ENCODE assay signal across 10 cellular contexts in genomic region chr1:222009105-222009730, GRCh38.
A peak's percentile ranks its signal among the peaks of the same experiment; 100 is the strongest.
DNase-seq lines count a peak whose midpoint lies in the region; ATAC-seq, FAIRE-seq and TF ChIP-seq lines count a peak whose summit lies in the region.
"Had no signal": no experiment of that assay in that cellular context is flagged by ENCODE, and none has a peak within 500 bp of the region (broad histone marks: within the 10 kb centered on the region; RNA-seq: fewer than 3 reads in every experiment).

No MANE protein-coding gene starts in this region.

- intact Hi-C loops in HepG2 (cut with micrococcal nuclease; ENCODE audit: unreplicated experiment) = loop anchor here (1.0 to 10.0 kb wide), 2 partner anchors 264 to 466 kb away; partner anchors contain the start of gene DUSP10

- no peaks in the 10 kb centered on the region for H3K36me3 ChIP-seq in HepG2 (replicated peaks in 1 of 2; ENCODE audit: control insufficient read depth in 1 of 2, insufficient read depth in 2 of 2, low read length in 2 of 2)
- H3K36me3 ChIP-seq: neutrophil had no signal

- H3K27me3 Mint-ChIP-seq in activated naive CD8-positive, alpha-beta T cell treated with anti-CD3 and anti-CD28 coated beads, Interleukin-2, amount 50 U/mL, for 24 hours = peaks cover 11% of the 10 kb centered on the region

- H3K79me2 ChIP-seq in HepG2 (ENCODE audit: insufficient read depth, low read length) = no peaks in the 10 kb centered on the region

- TF ChIP-seq POLR2A in HepG2 (IDR thresholded peaks at IDR 0.05; ENCODE audit: insufficient read depth in 1 of 2, low read depth in 2 of 2, low read length in 2 of 2) = no peak

- H3K9ac ChIP-seq in HepG2 (ENCODE audit: insufficient read depth, low read depth, low read length) = no peak overlapping the region

- H3K36me3 Mint-ChIP-seq in activated naive CD8-positive, alpha-beta T cell treated with anti-CD3 and anti-CD28 coated beads, Interleukin-2, amount 50 U/mL, for 24 hours (ENCODE audit: low read depth) = no peaks in the 10 kb centered on the region

- no peak overlapping the region for H3K4me3 ChIP-seq in HepG2 (replicated peaks in 1 of 3; ENCODE audit: insufficient read depth in 1 of 3, low read depth in 2 of 3, low read length in 3 of 3)

- peaks cover 5% of the 10 kb centered on the region for H3K4me1 Mint-ChIP-seq in activated naive CD8-positive, alpha-beta T cell treated with anti-CD3 and anti-CD28 coated beads, Interleukin-2, amount 50 U/mL, for 24 hours

- BruUV-seq in HepG2 (replicated peaks; lab: Mats Ljungman, UMichigan) = no TSS peak

- in situ Hi-C loops in HepG2 (cut with HindIII; ENCODE audit: extremely low pct_ligation_motif_present, low pct_unique_long_range_greater_than_20kb) = no loop called here

- no peak overlapping the region for H3K4me2 ChIP-seq in HepG2 (ENCODE audit: low read depth, low read length)

- CTCF ChIA-PET in HepG2 (lab: Yijun Ruan, JAX; ENCODE audit: low intra/inter-chr PET ratio, low total read pairs) = no interaction called here

- POLR2A ChIA-PET in HepG2 (lab: Yijun Ruan, JAX) = no interaction called here

- peak; percentile 89 for ATAC-seq in GM21367 (IDR thresholded peaks at IDR 0.05; ENCODE audit: unreplicated experiment)
- no peak for ATAC-seq in activated naive CD8-positive, alpha-beta T cell treated with anti-CD3 and anti-CD28 coated beads, Interleukin-2, amount 50 U/mL, for 24 hours
- ATAC-seq in HepG2 = peak; percentile 80
- no peak for ATAC-seq in GM21717 (IDR thresholded peaks at IDR 0.05; ENCODE audit: unreplicated experiment)

- no peaks in the 10 kb centered on the region for H3K9me3 Mint-ChIP-seq in activated naive CD8-positive, alpha-beta T cell treated with anti-CD3 and anti-CD28 coated beads, Interleukin-2, amount 50 U/mL, for 24 hours
- H3K9me3 Mint-ChIP-seq: T-helper 1 cell treated with Interleukin-12 subunit alpha and Interleukin-12 subunit beta and Interleukin-4 antibody, amounts not matched to agents 30 μg/mL and 1 μg/mL, for 36 hours had no signal

- DNase-seq in DMS53 (lab: John Stamatoyannopoulos, UW) = peak; percentile 71
- DNase-seq in MV-4-11 (lab: John Stamatoyannopoulos, UW) = peak; percentile 6
- DNase-seq in activated naive CD8-positive, alpha-beta T cell treated with anti-CD3 and anti-CD28 coated beads, Interleukin-2, amount 50 U/mL, for 24 hours = peak; percentile 19
- DNase-seq in HepG2 (ENCODE audit: low spot score) = peak; percentile 16
- DNase-seq in NCI-H2081 (lab: John Stamatoyannopoulos, UW) = no peak
- no peak for DNase-seq in putamen (ENCODE audit: low spot score)

- WGBS in HepG2 (ENCODE audit: low lambda C conversion rate) = 5% methylated on average over 2 of the region's 2 CpGs

- no peak for FAIRE-seq in HepG2 (lab: Jason Lieb, UNC)

- H3K4me1 ChIP-seq in HepG2 (ENCODE audit: insufficient read depth, low read length) = no peaks in the 10 kb centered on the region

- no peaks in the 10 kb centered on the region for H4K20me1 ChIP-seq in HepG2 (ENCODE audit: insufficient read depth, low read length)

- no peaks in the 10 kb centered on the region for H3K9me3 ChIP-seq in HepG2 (ENCODE audit: low read length)
- H3K9me3 ChIP-seq: neutrophil had no signal

- no peak overlapping the region for H2AFZ ChIP-seq in HepG2 (ENCODE audit: low read length)

- H3K4me3 Mint-ChIP-seq in activated naive CD8-positive, alpha-beta T cell treated with anti-CD3 and anti-CD28 coated beads, Interleukin-2, amount 50 U/mL, for 24 hours = no peak overlapping the region
- H3K4me3 Mint-ChIP-seq: T-helper 1 cell treated with Interleukin-12 subunit alpha and Interleukin-12 subunit beta and Interleukin-4 antibody, amounts not matched to agents 30 μg/mL and 1 μg/mL, for 36 hours had no signal

- H3K27ac ChIP-seq in HepG2 (ENCODE audit: extremely low read length, insufficient read depth, low read length) = no peak overlapping the region
- H3K27ac ChIP-seq: neutrophil had no signal

- TF ChIP-seq RAD21 in HepG2 (CRISPR knock-in tag; IDR thresholded peaks at IDR 0.05) = no peak

- TF ChIP-seq EP300 in HepG2 (IDR thresholded peaks at IDR 0.05; ENCODE audit: low read depth in 2 of 2, low read length in 2 of 2) = no peak
- no peak for TF ChIP-seq EP300 in HepG2 (CRISPR knock-in tag; IDR thresholded peaks at IDR 0.05; ENCODE audit: borderline replicate concordance)

- H3K27ac Mint-ChIP-seq in activated naive CD8-positive, alpha-beta T cell treated with anti-CD3 and anti-CD28 coated beads, Interleukin-2, amount 50 U/mL, for 24 hours = no peak overlapping the region
- H3K27ac Mint-ChIP-seq: T-helper 1 cell treated with Interleukin-12 subunit alpha and Interleukin-12 subunit beta and Interleukin-4 antibody, amounts not matched to agents 30 μg/mL and 1 μg/mL, for 36 hours had no signal

- H3K27me3 ChIP-seq in HepG2 (ENCODE audit: control insufficient read depth in 1 of 2, insufficient read depth in 2 of 2, low read length in 2 of 2) = no peaks in the 10 kb centered on the region
- H3K27me3 ChIP-seq: neutrophil had no signal

- peak; percentile 48 for TF ChIP-seq CTCF in HepG2 (CRISPR knock-in tag; IDR thresholded peaks at IDR 0.05)

TF ChIP-seq in HepG2, 621 proteins besides CTCF, POLR2A, EP300 and RAD21:
- TF ChIP-seq STAG1 (CRISPR knock-in tag; IDR thresholded peaks at IDR 0.05) (peak; percentile 61), ETV5 (CRISPR knock-in tag; IDR thresholded peaks at IDR 0.05; ENCODE audit: borderline replicate concordance) (no peak), SMC3 (IDR thresholded peaks at IDR 0.05; ENCODE audit: low read length) (peak; percentile 65), ATF1 (CRISPR knock-in tag; IDR thresholded peaks at IDR 0.05) (no peak)

Comparison
In these comparisons a context has a peak if more than half of its experiments do, and no peak if none do; other contexts are left out.
1. DNase-seq: peak in DMS53 (single experiment), MV-4-11 (single experiment), activated naive CD8-positive, alpha-beta T cell treated with anti-CD3 and anti-CD28 coated beads, Interleukin-2, amount 50 U/mL, for 24 hours (single experiment) and HepG2 (single experiment); none in NCI-H2081 (0 of 2) and putamen (single experiment).
2. ATAC-seq: peak in GM21367 (single experiment) and HepG2 (single experiment); none in activated naive CD8-positive, alpha-beta T cell treated with anti-CD3 and anti-CD28 coated beads, Interleukin-2, amount 50 U/mL, for 24 hours (single experiment) and GM21717 (single experiment).